Comparison of ENCODE assay signal across 9 cellular contexts in genomic region chr19:8580710-8581281, GRCh38. TPM values are rescaled to one million over a fixed set of nuclear protein-coding genes. Genes with fewer than 3 reads are reported as not detected.
DNase-seq lines count a peak whose midpoint lies in the region; ATAC-seq and TF ChIP-seq lines count a peak whose summit lies in the region.
"Had no signal": no experiment of that assay in that cellular context is flagged by ENCODE, and none has a peak within 500 bp of the region (broad histone marks: within the 10 kb centered on the region; RNA-seq: fewer than 3 reads in every experiment).

No MANE protein-coding gene starts in this region.

- H3K4me1 ChIP-seq in MM.1S (ENCODE audit: low read length), result peaks cover under 1% of the 10 kb centered on the region; the same call in 1 of the 2 replicates
- peaks cover 2% of the 10 kb centered on the region for H3K4me1 ChIP-seq in adipocyte (ENCODE audit: control insufficient read depth, insufficient read depth, low read length)
- H3K4me1 ChIP-seq in left ventricle myocardium inferior, result peaks cover 21% of the 10 kb centered on the region
- peaks cover 0 to 9% (median 3%) of the 10 kb centered on the region in 4 donors for H3K4me1 ChIP-seq in sigmoid colon

- no peaks in the 10 kb centered on the region for H3F3A ChIP-seq in MM.1S (ENCODE audit: insufficient read depth, low read length)

- no peak for TF ChIP-seq EP300 in sigmoid colon (IDR thresholded peaks at IDR 0.05)

- no peak overlapping the region for H3K27ac ChIP-seq in MM.1S (ENCODE audit: low read length)
- no peak overlapping the region for H3K27ac ChIP-seq in left ventricle myocardium inferior (replicated peaks)
- no peak overlapping the region for H3K27ac ChIP-seq in sigmoid colon

- H3K9ac ChIP-seq in MM.1S (ENCODE audit: low read length) (no peak overlapping the region), adipocyte (ENCODE audit: low read length) (no peak overlapping the region)

- DNase-seq in NCI-H2081 (lab: John Stamatoyannopoulos, UW) (peak; percentile 31 to 43), NCI-H2081 treated with DMSO at 0.1 percent for 48 hours (lab: John Stamatoyannopoulos, UW) (no peak), MM.1S (peak; percentile 75), T-helper 17 cell (peak; percentile 75 to 83 (median 76)), adipocyte (ENCODE audit: low read depth) (peak; percentile 89), left ventricle myocardium inferior (peak; percentile 80), sigmoid colon (peak; percentile 88)

- peaks cover 6% of the 10 kb centered on the region for H3K36me3 Mint-ChIP-seq in T-helper 17 cell (ENCODE audit: low read depth)

- H3K9me2 ChIP-seq in MM.1S (replicated peaks; ENCODE audit: insufficient read depth, low read length), result no peaks in the 10 kb centered on the region

- H3K79me2 ChIP-seq in MM.1S (ENCODE audit: low read length), result no peaks in the 10 kb centered on the region

- H3K27ac Mint-ChIP-seq in T-helper 17 cell, result no peak overlapping the region

- peak overlapping the region; percentile 61 for H3K4me2 ChIP-seq in MM.1S (ENCODE audit: low read depth, low read length)

- ATAC-seq in T-helper 17 cell, result peak; percentile 71
- ATAC-seq in GM21367 (IDR thresholded peaks at IDR 0.05; ENCODE audit: unreplicated experiment), result no peak

- no peaks in the 10 kb centered on the region for H4K20me1 ChIP-seq in MM.1S (ENCODE audit: insufficient read depth, low read length)

- no peak overlapping the region for H3K4me3 Mint-ChIP-seq in T-helper 17 cell

- H3K4me3 ChIP-seq in MM.1S (ENCODE audit: low read length) (peak overlapping the region; percentile 14; the same call in 1 of the 2 replicates), adipocyte (ENCODE audit: low read length) (no peak overlapping the region), left ventricle myocardium inferior (no peak overlapping the region), sigmoid colon (no peak overlapping the region)

- no peaks in the 10 kb centered on the region for H3K36me3 ChIP-seq in MM.1S (replicated peaks; ENCODE audit: insufficient read depth, low read length)
- H3K36me3 ChIP-seq in adipocyte (ENCODE audit: control insufficient read depth, insufficient read depth, low read length, severe bottlenecking), result no peaks in the 10 kb centered on the region
- H3K36me3 ChIP-seq in left ventricle myocardium inferior, result peaks cover 6% of the 10 kb centered on the region
- H3K36me3 ChIP-seq in sigmoid colon, result peaks cover 0 to 26% (median 0%) of the 10 kb centered on the region in 4 donors

- H3K27me3 Mint-ChIP-seq in T-helper 17 cell, result no peaks in the 10 kb centered on the region

- intact Hi-C loops in left ventricle myocardium inferior (cut with micrococcal nuclease), result no loop called here
- intact Hi-C loops in sigmoid colon (cut with DNase I), result loop anchor here (2.0 kb wide), 2 partner anchors 62 to 252 kb away; partner anchors contain the start of genes MBD3L1 and ZNF558

- peak overlapping the region; percentile 62 for H2AFZ ChIP-seq in MM.1S (ENCODE audit: low read length)

- H3K9me3 ChIP-seq in MM.1S (replicated peaks; ENCODE audit: insufficient read depth, low read length), result no peaks in the 10 kb centered on the region
- no peaks in the 10 kb centered on the region for H3K9me3 ChIP-seq in T-helper 17 cell (ENCODE audit: control insufficient read depth, low read length, poor library complexity, severe bottlenecking)
- H3K9me3 ChIP-seq in adipocyte (ENCODE audit: control insufficient read depth, low read length), result no peaks in the 10 kb centered on the region
- no peaks in the 10 kb centered on the region for H3K9me3 ChIP-seq in left ventricle myocardium inferior (replicated peaks)
- no peaks in the 10 kb centered on the region for H3K9me3 ChIP-seq in sigmoid colon

- peaks cover 23% of the 10 kb centered on the region for H3K4me1 Mint-ChIP-seq in T-helper 17 cell

- H3K27me3 ChIP-seq in MM.1S (replicated peaks; ENCODE audit: insufficient read depth, low read length) (peaks cover 61% of the 10 kb centered on the region), adipocyte (replicated peaks; ENCODE audit: control insufficient read depth, insufficient read depth, low read length) (peaks cover 5% of the 10 kb centered on the region), left ventricle myocardium inferior (ENCODE audit: low read depth) (peaks cover 50% of the 10 kb centered on the region), sigmoid colon (peaks cover 4 to 18% (median 17%) of the 10 kb centered on the region in 3 donors)

- WGBS in sigmoid colon, 2 donors, result 2 to 4% methylated on average over 21 of the region's 21 CpGs

- TF ChIP-seq POLR2A in sigmoid colon (IDR thresholded peaks at IDR 0.05), result no peak

- TF ChIP-seq CTCF in MM.1S (IDR thresholded peaks at IDR 0.05; ENCODE audit: low read length) (peak; percentile 100), left ventricle myocardium inferior (IDR thresholded peaks at IDR 0.05; ENCODE audit: borderline replicate concordance) (peak; percentile 98), sigmoid colon (IDR thresholded peaks at IDR 0.05) (peak; percentile 95 to 98 (median 96))

RNA-seq across cellular contexts. Expression of gene MYO1F, which starts 3.6 kb away (rescaled TPM):
- total RNA-seq in T-helper 17 cell (100 to 1,000 TPM; 270 to 305 TPM), left ventricle myocardium inferior (7.4 TPM), sigmoid colon (10 to 100 TPM in 3 of 4 donors, 1 to 10 TPM in 1; 7.4 to 13.2 (median 11.6) TPM)
- polyA plus RNA-seq in sigmoid colon, result 10 to 100 TPM in 1 of 3 donors, 1 to 10 TPM in 2; 6.6 to 19.4 (median 6.9) TPM

RNA-seq across cellular contexts. Expression of gene ADAMTS10, which starts 29.7 kb away (rescaled TPM):
- 10 to 100 TPM; 24.0 to 33.1 TPM for total RNA-seq in T-helper 17 cell
- 11.5 TPM for total RNA-seq in left ventricle myocardium inferior
- 10 to 100 TPM; 20.3 to 90.6 (median 27.2) TPM for total RNA-seq in sigmoid colon
- polyA plus RNA-seq in sigmoid colon, result 10 to 100 TPM in 1 of 3 donors, 1 to 10 TPM in 1, not detected in 1; 1.2 to 13.7 TPM

RNA-seq across cellular contexts. Expression of gene NFILZ, which starts 49.6 kb away (rescaled TPM):
- total RNA-seq in T-helper 17 cell (not detected), left ventricle myocardium inferior (not detected), sigmoid colon (not detected)
- polyA plus RNA-seq in sigmoid colon, result not detected
- total RNA-seq: subcutaneous adipose tissue had no signal

Comparison
In these comparisons a context has a peak if more than half of its experiments do, and no peak if none do; other contexts are left out.
1. RNA of gene MYO1F, which starts 3.6 kb away (total RNA-seq): 270 to 305 TPM in T-helper 17 cell; 7.4 to 13.2 TPM in sigmoid colon and 7.4 TPM in left ventricle myocardium inferior (single experiment); every median in the first group is over 10 times any median in the second.
2. Peak in every context shown above with its lines, with median percentiles within 50 percentile points of each other: CTCF ChIP-seq.